ENCODE assay signal across 8 cellular contexts in the genomic region with DNA sequence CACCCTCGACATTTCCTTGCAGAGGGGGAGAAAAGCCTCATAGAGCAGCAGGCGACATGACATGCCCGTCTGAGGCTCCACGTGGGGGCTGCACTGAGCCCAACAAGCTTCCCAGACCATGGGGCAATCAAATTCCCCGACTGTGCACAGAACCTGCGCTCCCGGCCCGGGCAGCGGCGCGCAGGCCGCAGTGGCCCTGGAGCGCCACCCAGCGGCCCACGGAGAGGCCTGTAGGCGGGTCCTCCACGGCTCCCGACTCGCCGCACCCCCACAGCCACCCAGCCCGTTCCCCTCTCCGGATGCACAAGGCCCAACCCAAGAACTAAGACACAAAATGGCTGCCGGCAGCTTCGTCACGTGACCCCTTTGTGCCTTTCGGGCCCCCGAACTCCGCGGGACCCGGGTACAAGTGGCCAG. TPM values are rescaled to one million over a fixed set of nuclear protein-coding genes. Genes with fewer than 3 reads are reported as not detected.
DNase-seq lines count a peak whose midpoint lies in the region; ATAC-seq and TF ChIP-seq lines count a peak whose summit lies in the region.

No MANE protein-coding gene starts in this region.

- peak; percentile 95 for DNase-seq in Daoy (ENCODE audit: low read depth)
- peak; percentile 93 for DNase-seq in activated T-helper 2 cell treated with anti-CD3 and anti-CD28 coated beads, Interferon-gamma antibody, Interleukin-2, Interleukin-4, amounts not matched to agents 10 μg/mL and 5 μg/mL and 100 μg/mL, durations not matched to agents 14 hours and 24 hours and 36 hours (ENCODE audit: low spot score)
- DNase-seq in fibroblast of peridontal ligament (ENCODE audit: extremely low read depth) = peak; percentile 94
- peak; percentile 94 for DNase-seq in natural killer cell
- peak; percentile 93 to 99 (median 95) for DNase-seq in stimulated activated naive CD4-positive, alpha-beta T cell (lab: John Stamatoyannopoulos, UW)

- H3K27ac Mint-ChIP-seq in activated T-helper 2 cell treated with anti-CD3 and anti-CD28 coated beads, Interferon-gamma antibody, Interleukin-2, Interleukin-4, amounts not matched to agents 10 μg/mL and 5 μg/mL and 100 μg/mL, durations not matched to agents 14 hours and 24 hours and 36 hours = peak overlapping the region; percentile 99
- H3K27ac Mint-ChIP-seq in natural killer cell = peak overlapping the region; percentile 95 to 99

- TF ChIP-seq CTCF in KMS-11 (conservative IDR thresholded peaks at IDR 0.05; ENCODE audit: low read depth, low read length) = peak; percentile 83
- peak; percentile 85 for TF ChIP-seq CTCF in natural killer cell (IDR thresholded peaks at IDR 0.05)

- H3K4me2 ChIP-seq in KMS-11 = peak overlapping the region; percentile 98

- H3K9ac ChIP-seq in KMS-11 = peak overlapping the region; percentile 100

- H3K27me3 Mint-ChIP-seq in activated T-helper 2 cell treated with anti-CD3 and anti-CD28 coated beads, Interferon-gamma antibody, Interleukin-2, Interleukin-4, amounts not matched to agents 10 μg/mL and 5 μg/mL and 100 μg/mL, durations not matched to agents 14 hours and 24 hours and 36 hours (ENCODE audit: low read depth) = no peaks in the 10 kb centered on the region
- H3K27me3 Mint-ChIP-seq in natural killer cell (ENCODE audit: low read depth in 2 of 2) = no peaks in the 10 kb centered on the region

- peaks cover 31% of the 10 kb centered on the region for H3K4me1 ChIP-seq in KMS-11 (ENCODE audit: low read depth, poor library complexity, severe bottlenecking)

- peak overlapping the region; percentile 100 for H3K27ac ChIP-seq in KMS-11

- peaks cover 7% of the 10 kb centered on the region; the same call in 1 of the 2 replicates for H3K36me3 ChIP-seq in KMS-11 (ENCODE audit: insufficient read depth)

- ATAC-seq in GM21786 (IDR thresholded peaks at IDR 0.05; ENCODE audit: unreplicated experiment) = peak; percentile 66
- peak; percentile 82 to 95 (median 83) for ATAC-seq in natural killer cell

- peak overlapping the region; percentile 82 for H2AFZ ChIP-seq in KMS-11 (ENCODE audit: low read depth)

- peaks cover 46% of the 10 kb centered on the region for H3K36me3 Mint-ChIP-seq in activated T-helper 2 cell treated with anti-CD3 and anti-CD28 coated beads, Interferon-gamma antibody, Interleukin-2, Interleukin-4, amounts not matched to agents 10 μg/mL and 5 μg/mL and 100 μg/mL, durations not matched to agents 14 hours and 24 hours and 36 hours (ENCODE audit: low read depth)
- H3K36me3 Mint-ChIP-seq in natural killer cell = no peaks in the 10 kb centered on the region

- peak overlapping the region; percentile 92 for H3K4me3 Mint-ChIP-seq in activated T-helper 2 cell treated with anti-CD3 and anti-CD28 coated beads, Interferon-gamma antibody, Interleukin-2, Interleukin-4, amounts not matched to agents 10 μg/mL and 5 μg/mL and 100 μg/mL, durations not matched to agents 14 hours and 24 hours and 36 hours (ENCODE audit: low read depth)
- H3K4me3 Mint-ChIP-seq in natural killer cell = peak overlapping the region; percentile 95

- no peak overlapping the region for H3K4me3 ChIP-seq in KMS-11 (IDR thresholded peaks at IDR 0.05; ENCODE audit: insufficient read depth, low read depth, low read length)

- peaks cover 49% of the 10 kb centered on the region for H3K79me2 ChIP-seq in KMS-11 (ENCODE audit: insufficient read depth, low read depth)

- no peaks in the 10 kb centered on the region for H3K27me3 ChIP-seq in KMS-11 (ENCODE audit: insufficient read depth, low read depth)

- no peaks in the 10 kb centered on the region for H3K9me3 Mint-ChIP-seq in activated T-helper 2 cell treated with anti-CD3 and anti-CD28 coated beads, Interferon-gamma antibody, Interleukin-2, Interleukin-4, amounts not matched to agents 10 μg/mL and 5 μg/mL and 100 μg/mL, durations not matched to agents 14 hours and 24 hours and 36 hours
- H3K9me3 Mint-ChIP-seq in natural killer cell = no peaks in the 10 kb centered on the region

- intact Hi-C loops in activated T-helper 2 cell treated with anti-CD3 and anti-CD28 coated beads, Interferon-gamma antibody, Interleukin-2, Interleukin-4, amounts not matched to agents 10 μg/mL and 5 μg/mL and 100 μg/mL, durations not matched to agents 14 hours and 24 hours and 36 hours (cut with micrococcal nuclease) = loop anchor here (1.0 to 10.0 kb wide), 8 partner anchors 14 to 421 kb away; a partner anchor contains a TSS
- intact Hi-C loops in natural killer cell (cut with micrococcal nuclease) = loop anchor here (1.0 to 10.0 kb wide), 5 partner anchors 13 to 291 kb away; a partner anchor contains a TSS

- H3K4me1 Mint-ChIP-seq in activated T-helper 2 cell treated with anti-CD3 and anti-CD28 coated beads, Interferon-gamma antibody, Interleukin-2, Interleukin-4, amounts not matched to agents 10 μg/mL and 5 μg/mL and 100 μg/mL, durations not matched to agents 14 hours and 24 hours and 36 hours (ENCODE audit: low read depth) = peaks cover 50% of the 10 kb centered on the region
- H3K4me1 Mint-ChIP-seq in natural killer cell = peaks cover 57 to 68% of the 10 kb centered on the region in 2 donors

- H4K20me1 ChIP-seq in KMS-11 (ENCODE audit: insufficient read depth) = 0 out of 2 replicates have a peak, but pooled peaks cover 5% of the 10 kb centered on the region

TF ChIP-seq in PFSK-1, 5 proteins besides CTCF, POLR2A, EP300 and RAD21:
- TF ChIP-seq POLR2AphosphoS5 (IDR thresholded peaks at IDR 0.05; ENCODE audit: low read depth, low read length) = peak; percentile 81
- peak; percentile 57; the same call in 1 of the 2 replicates for TF ChIP-seq TAF1 (IDR thresholded peaks at IDR 0.05; ENCODE audit: borderline replicate concordance, insufficient read depth, low read length)
- TF ChIP-seq, protein P1, sequence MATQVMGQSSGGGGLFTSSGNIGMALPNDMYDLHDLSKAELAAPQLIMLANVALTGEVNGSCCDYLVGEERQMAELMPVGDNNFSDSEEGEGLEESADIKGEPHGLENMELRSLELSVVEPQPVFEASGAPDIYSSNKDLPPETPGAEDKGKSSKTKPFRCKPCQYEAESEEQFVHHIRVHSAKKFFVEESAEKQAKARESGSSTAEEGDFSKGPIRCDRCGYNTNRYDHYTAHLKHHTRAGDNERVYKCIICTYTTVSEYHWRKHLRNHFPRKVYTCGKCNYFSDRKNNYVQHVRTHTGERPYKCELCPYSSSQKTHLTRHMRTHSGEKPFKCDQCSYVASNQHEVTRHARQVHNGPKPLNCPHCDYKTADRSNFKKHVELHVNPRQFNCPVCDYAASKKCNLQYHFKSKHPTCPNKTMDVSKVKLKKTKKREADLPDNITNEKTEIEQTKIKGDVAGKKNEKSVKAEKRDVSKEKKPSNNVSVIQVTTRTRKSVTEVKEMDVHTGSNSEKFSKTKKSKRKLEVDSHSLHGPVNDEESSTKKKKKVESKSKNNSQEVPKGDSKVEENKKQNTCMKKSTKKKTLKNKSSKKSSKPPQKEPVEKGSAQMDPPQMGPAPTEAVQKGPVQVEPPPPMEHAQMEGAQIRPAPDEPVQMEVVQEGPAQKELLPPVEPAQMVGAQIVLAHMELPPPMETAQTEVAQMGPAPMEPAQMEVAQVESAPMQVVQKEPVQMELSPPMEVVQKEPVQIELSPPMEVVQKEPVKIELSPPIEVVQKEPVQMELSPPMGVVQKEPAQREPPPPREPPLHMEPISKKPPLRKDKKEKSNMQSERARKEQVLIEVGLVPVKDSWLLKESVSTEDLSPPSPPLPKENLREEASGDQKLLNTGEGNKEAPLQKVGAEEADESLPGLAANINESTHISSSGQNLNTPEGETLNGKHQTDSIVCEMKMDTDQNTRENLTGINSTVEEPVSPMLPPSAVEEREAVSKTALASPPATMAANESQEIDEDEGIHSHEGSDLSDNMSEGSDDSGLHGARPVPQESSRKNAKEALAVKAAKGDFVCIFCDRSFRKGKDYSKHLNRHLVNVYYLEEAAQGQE (IDR thresholded peaks at IDR 0.05; ENCODE audit: insufficient read depth in 1 of 2, low read depth in 2 of 2, low read length in 2 of 2) = no peak; a peak in 1 of 4 replicates
- peak; percentile 78 for TF ChIP-seq FOXP2 (optimal IDR thresholded peaks at IDR 0.05; ENCODE audit: borderline replicate concordance, extremely low read depth, extremely low read length, insufficient read depth)
- TF ChIP-seq SIN3A (IDR thresholded peaks at IDR 0.05; ENCODE audit: borderline replicate concordance, insufficient read depth, low read length) = peak; percentile 67; the same call in 1 of the 2 replicates

RNA-seq across cellular contexts. Expression of a gene that starts 0.8 kb away (rescaled TPM):
- 6.7 and 13.3 TPM in 2 replicates for total RNA-seq in Daoy (2014; rRNA removed; shearing (Covaris generic))
- 8.3 TPM for polyA plus RNA-seq in PFSK-1 (2012; ENCODE audit: insufficient read length, low read depth)
- total RNA-seq in activated T-helper 2 cell treated with anti-CD3 and anti-CD28 coated beads, Interferon-gamma antibody, Interleukin-2, Interleukin-4, amounts not matched to agents 10 μg/mL and 5 μg/mL and 100 μg/mL, durations not matched to agents 14 hours and 24 hours and 36 hours = 35.3 and 35.4 TPM in 2 replicates
- total RNA-seq in natural killer cell = 100 to 1,000 TPM; 155 to 178 (median 161) TPM
